ENCODE assay signal across 9 cellular contexts in genomic region chr6:68559052-68559451, GRCh38.
A peak's percentile ranks its signal among the peaks of the same experiment; 100 is the strongest.
DNase-seq lines count a peak whose midpoint lies in the region; ATAC-seq and TF ChIP-seq lines count a peak whose summit lies in the region.
"Had no signal": no experiment of that assay in that cellular context is flagged by ENCODE, and none has a peak within 500 bp of the region (broad histone marks: within the 10 kb centered on the region; RNA-seq: fewer than 3 reads in every experiment).

No MANE protein-coding gene starts in this region.

- peak overlapping the region; percentile 91 for H3K27ac Mint-ChIP-seq in WTC11
- no peak overlapping the region for H3K27ac Mint-ChIP-seq in CD8-positive, alpha-beta T cell

- no peak overlapping the region for H2BK120ac ChIP-seq in neuronal stem cell (ENCODE audit: low read depth, low read length)

- ATAC-seq in WTC11 = peak; percentile 69
- ATAC-seq in CD8-positive, alpha-beta T cell = no peak
- no peak for ATAC-seq in HG02759 (IDR thresholded peaks at IDR 0.05; ENCODE audit: unreplicated experiment)
- no peak for ATAC-seq in HG02642 (IDR thresholded peaks at IDR 0.05; ENCODE audit: poor library complexity, unreplicated experiment)

- H3K23ac ChIP-seq in neuronal stem cell (ENCODE audit: low read depth, low read length, poor library complexity) = no peak overlapping the region

- DNase-seq in HCEC 1CT (peak; percentile 15), NCI-H2107 (lab: John Stamatoyannopoulos, UW) (peak; percentile 23), WTC11 (ENCODE audit: low spot score) (no peak), neuronal stem cell (ENCODE audit: low spot score) (no peak)
- no peak for DNase-seq in CD8-positive, alpha-beta T cell
- DNase-seq: activated gamma-delta T cell treated with Interleukin-2 at 50 U/mL for 16 hours, NCI-H1048 had no signal

- peak overlapping the region in 1 of 2 donors; percentile 5 for H3K4me3 ChIP-seq in neuronal stem cell (ENCODE audit: low read length in 2 of 2)
- no peak overlapping the region for H3K4me3 ChIP-seq in CD8-positive, alpha-beta T cell (ENCODE audit: low read depth, low read length)

- H3K14ac ChIP-seq in neuronal stem cell (ENCODE audit: low read length) = no peak overlapping the region

- no peak overlapping the region for H2AK5ac ChIP-seq in neuronal stem cell (ENCODE audit: low read depth, low read length)

- H3K4me1 ChIP-seq in neuronal stem cell (ENCODE audit: control insufficient read depth in 2 of 2, insufficient read depth in 1 of 2, low read depth in 1 of 2, low read length in 2 of 2) = peaks cover 0 to 4% of the 10 kb centered on the region in 2 donors
- H3K4me1 ChIP-seq in CD8-positive, alpha-beta T cell (ENCODE audit: insufficient read depth, low read length) = no peaks in the 10 kb centered on the region

- H3K18ac ChIP-seq in neuronal stem cell (ENCODE audit: low read length) = no peak overlapping the region

- no peaks in the 10 kb centered on the region for H3K9me3 Mint-ChIP-seq in WTC11
- peaks cover 6% of the 10 kb centered on the region for H3K9me3 Mint-ChIP-seq in CD8-positive, alpha-beta T cell

- no peak overlapping the region for H2BK12ac ChIP-seq in neuronal stem cell (ENCODE audit: low read length)

- peak overlapping the region; percentile 22; the same call in 1 of the 2 replicates for H3K4me3 Mint-ChIP-seq in WTC11
- H3K4me3 Mint-ChIP-seq in CD8-positive, alpha-beta T cell = no peak overlapping the region

- H3K4ac ChIP-seq in neuronal stem cell (ENCODE audit: low read length) = no peak overlapping the region

- H3K4me1 Mint-ChIP-seq in WTC11 = peaks cover 21% of the 10 kb centered on the region
- no peaks in the 10 kb centered on the region for H3K4me1 Mint-ChIP-seq in CD8-positive, alpha-beta T cell (ENCODE audit: low read depth)

- H2AFZ ChIP-seq in neuronal stem cell (ENCODE audit: low read length) = peak overlapping the region; percentile 37

- no peak overlapping the region for H2BK5ac ChIP-seq in neuronal stem cell (ENCODE audit: low read length)

- H3K36me3 Mint-ChIP-seq in WTC11 = no peaks in the 10 kb centered on the region
- no peaks in the 10 kb centered on the region for H3K36me3 Mint-ChIP-seq in CD8-positive, alpha-beta T cell

- no peak overlapping the region for H4K91ac ChIP-seq in neuronal stem cell (ENCODE audit: low read depth, low read length, poor library complexity)

- WGBS in neuronal stem cell (ENCODE audit: extremely low coverage in 2 of 2, insufficient read length in 2 of 2, insufficient replicate concordance in 1 of 2), 2 donors = no CpG with 5 or more reads among the region's 1 CpG

- no peak overlapping the region for H3K27ac ChIP-seq in neuronal stem cell (replicated peaks; ENCODE audit: low read length)
- H3K27ac ChIP-seq in CD8-positive, alpha-beta T cell (ENCODE audit: low read depth, low read length) = no peak overlapping the region

- H2BK15ac ChIP-seq in neuronal stem cell (ENCODE audit: low read length) = no peak overlapping the region

- no peaks in the 10 kb centered on the region for H3K9me3 ChIP-seq in neuronal stem cell (replicated peaks in 1 of 2; ENCODE audit: control insufficient read depth in 2 of 2, insufficient read depth in 1 of 2, low read depth in 1 of 2, low read length in 2 of 2)
- H3K9me3 ChIP-seq in CD8-positive, alpha-beta T cell (ENCODE audit: low read length) = no peaks in the 10 kb centered on the region

- no peaks in the 10 kb centered on the region for H3K27me3 Mint-ChIP-seq in WTC11 (ENCODE audit: low read depth)
- no peaks in the 10 kb centered on the region for H3K27me3 Mint-ChIP-seq in CD8-positive, alpha-beta T cell (ENCODE audit: low read depth)

- POLR2A ChIA-PET in WTC11 (lab: Charles Lee) = no interaction called here
- POLR2A ChIA-PET in CD8-positive, alpha-beta T cell (lab: Charles Lee) = interaction anchor here (0.9 kb wide), 1 partner anchor 10 kb away, joined by 3 read pairs; no protein-coding TSS in a partner anchor

- no peak overlapping the region for H4K8ac ChIP-seq in neuronal stem cell (ENCODE audit: low read depth, low read length)

- CTCF ChIA-PET in WTC11 (lab: Charles Lee) = interaction anchor here (0.6 to 1.6 kb wide), 3 partner anchors 14 to 215 kb away, joined by 4 to 11 read pairs (median 5); partner anchors contain the start of gene ADGRB3
- CTCF ChIA-PET in CD8-positive, alpha-beta T cell (lab: Charles Lee) = no interaction called here

- no peak overlapping the region for H3K4me2 ChIP-seq in neuronal stem cell (ENCODE audit: insufficient read depth, low read length, poor library complexity, severe bottlenecking)

- H3K27me3 ChIP-seq in neuronal stem cell (ENCODE audit: control insufficient read depth in 3 of 3, insufficient read depth in 3 of 3, low read depth in 1 of 3, low read length in 3 of 3) = no peaks in the 10 kb centered on the region
- no peaks in the 10 kb centered on the region for H3K27me3 ChIP-seq in CD8-positive, alpha-beta T cell (ENCODE audit: insufficient read depth, low read length)

- no peak overlapping the region for H3K9ac ChIP-seq in neuronal stem cell (ENCODE audit: low read depth, low read length, poor library complexity)

- H3K79me1 ChIP-seq in neuronal stem cell (ENCODE audit: low read depth, low read length) = no peaks in the 10 kb centered on the region

- no peaks in the 10 kb centered on the region for H3K36me3 ChIP-seq in neuronal stem cell (replicated peaks in 1 of 2; ENCODE audit: control insufficient read depth in 2 of 2, insufficient read depth in 2 of 2, low read length in 2 of 2)
- H3K36me3 ChIP-seq in CD8-positive, alpha-beta T cell (ENCODE audit: insufficient read depth, low read length) = no peaks in the 10 kb centered on the region

- intact Hi-C loops in CD8-positive, alpha-beta T cell (cut with DNase I, micrococcal nuclease) = no loop called here

- TF ChIP-seq CTCF in WTC11 (IDR thresholded peaks at IDR 0.05) = no peak
- TF ChIP-seq CTCF in CD8-positive, alpha-beta T cell (IDR thresholded peaks at IDR 0.05) = no peak

TF ChIP-seq in WTC11, 78 proteins besides CTCF, POLR2A, EP300 and RAD21:
- TF ChIP-seq SP1 (CRISPR knock-in tag; conservative IDR thresholded peaks at IDR 0.05) (no peak), GRHL2 (CRISPR knock-in tag; IDR thresholded peaks at IDR 0.05; ENCODE audit: insufficient replicate concordance, severe bottlenecking) (no peak)

Comparison
In these comparisons a context has a peak if more than half of its experiments do, and no peak if none do; other contexts are left out.
1. DNase-seq: peak in HCEC 1CT (single experiment) and NCI-H2107 (single experiment); none in WTC11 (single experiment), neuronal stem cell (single experiment) and CD8-positive, alpha-beta T cell (0 of 7).